10 cellular contexts compared by ENCODE assay signal in the genomic region with DNA sequence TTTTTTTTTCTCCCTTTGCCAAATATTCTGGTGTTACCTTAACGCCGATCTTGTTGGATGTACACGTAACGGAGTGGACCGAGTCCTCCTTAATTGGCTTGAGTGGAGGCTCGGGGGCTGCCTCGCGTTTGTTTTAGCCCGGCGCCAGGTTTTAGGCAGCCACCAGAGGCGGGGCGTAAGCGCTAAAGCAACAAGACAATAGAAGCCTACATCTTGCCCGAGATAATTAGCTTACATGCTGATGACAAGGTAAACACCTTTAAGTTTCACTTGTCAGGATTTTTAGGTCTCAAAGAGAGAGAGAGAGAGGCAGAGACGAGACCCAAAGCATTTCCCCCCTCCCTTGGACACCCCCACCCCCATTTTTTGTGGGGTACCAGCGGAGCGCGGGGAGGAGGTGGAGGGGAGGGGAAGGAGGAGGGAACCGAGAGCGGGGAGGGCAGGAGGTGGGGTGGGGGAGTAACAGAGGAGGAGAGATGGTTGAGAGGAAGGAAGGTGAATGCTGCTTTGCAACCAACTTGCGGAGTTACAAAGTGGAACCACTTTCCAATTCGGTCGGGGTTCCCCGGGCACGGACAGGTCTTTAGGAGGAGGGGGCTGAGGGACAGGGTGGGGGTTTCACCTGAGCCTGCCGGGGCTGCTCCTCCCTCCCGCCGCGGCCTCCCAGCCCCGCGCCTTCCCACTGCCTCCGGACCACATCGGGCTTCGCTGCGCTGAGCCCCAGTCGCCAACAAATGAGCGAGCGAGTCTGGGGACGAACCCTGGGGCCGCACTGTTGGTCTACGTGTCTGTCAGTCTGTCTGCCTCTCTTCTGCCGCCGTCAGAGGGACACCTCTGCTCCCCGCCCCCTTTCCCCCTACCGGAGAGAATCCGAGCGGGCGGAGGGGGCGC. TPM values are rescaled to one million over a fixed set of nuclear protein-coding genes. Genes with fewer than 3 reads are reported as not detected.
A peak's percentile ranks its signal among the peaks of the same experiment; 100 is the strongest.
DNase-seq lines count a peak whose midpoint lies in the region; ATAC-seq lines count a peak whose summit lies in the region.
"Had no signal": no experiment of that assay in that cellular context is flagged by ENCODE, and none has a peak within 500 bp of the region (broad histone marks: within the 10 kb centered on the region; RNA-seq: fewer than 3 reads in every experiment).

Gene NKX2-1 (minus strand): TSS at position 802 of the 891 bp plus-strand sequence. CDS start 103 bp downstream, at position 699.

- no peak within 1 kb of the TSS for H3K9ac ChIP-seq in Karpas-422 (ENCODE audit: low read length)

- peak within 1 kb of the TSS; percentile 58 for H3K27ac Mint-ChIP-seq in T-helper 1 cell treated with Interleukin-12 subunit alpha and Interleukin-12 subunit beta and Interleukin-4 antibody, amounts not matched to agents 30 μg/mL and 1 μg/mL, for 36 hours
- no peak within 1 kb of the TSS for H3K27ac Mint-ChIP-seq in stimulated activated effector memory CD8-positive, alpha-beta T cell treated with anti-CD3 and anti-CD28 coated beads, Interleukin-12 subunit alpha, Interleukin-12 subunit beta, amount 100 ng/mL, for 72 hours
- H3K27ac Mint-ChIP-seq: CD4-positive, CD25-positive, alpha-beta regulatory T cell had no signal

- peaks cover 16 to 31% of the 10 kb centered on the region in 2 donors for H3K4me1 ChIP-seq in esophagus (ENCODE audit: control insufficient read depth in 2 of 2, insufficient read depth in 2 of 2, low read length in 1 of 2)
- no peaks in the 10 kb centered on the region for H3K4me1 ChIP-seq in Karpas-422 (ENCODE audit: low read length)

- no peaks in the 10 kb centered on the region for H3K9me2 ChIP-seq in Karpas-422 (replicated peaks; ENCODE audit: insufficient read depth, low read length)

- no peak within 1 kb of the TSS for H3K4me3 Mint-ChIP-seq in T-helper 1 cell treated with Interleukin-12 subunit alpha and Interleukin-12 subunit beta and Interleukin-4 antibody, amounts not matched to agents 30 μg/mL and 1 μg/mL, for 36 hours
- H3K4me3 Mint-ChIP-seq in stimulated activated effector memory CD8-positive, alpha-beta T cell treated with anti-CD3 and anti-CD28 coated beads, Interleukin-12 subunit alpha, Interleukin-12 subunit beta, amount 100 ng/mL, for 72 hours: peak within 1 kb of the TSS; percentile 34

- peaks cover 6% of the 10 kb centered on the region for H3K4me1 Mint-ChIP-seq in T-helper 1 cell treated with Interleukin-12 subunit alpha and Interleukin-12 subunit beta and Interleukin-4 antibody, amounts not matched to agents 30 μg/mL and 1 μg/mL, for 36 hours (ENCODE audit: low read depth)
- peaks cover 10% of the 10 kb centered on the region for H3K4me1 Mint-ChIP-seq in stimulated activated effector memory CD8-positive, alpha-beta T cell treated with anti-CD3 and anti-CD28 coated beads, Interleukin-12 subunit alpha, Interleukin-12 subunit beta, amount 100 ng/mL, for 72 hours

- H3K27ac ChIP-seq in esophagus (ENCODE audit: low read depth in 2 of 2, low read length in 1 of 2) (no peak within 1 kb of the TSS), Karpas-422 (ENCODE audit: low read length) (no peak within 1 kb of the TSS)
- H3K27ac ChIP-seq: neutrophil had no signal

- 3% methylated on average over 44 to 49 of the region's 49 CpGs for WGBS in esophagus, 2 donors

- H3K27me3 ChIP-seq in esophagus (ENCODE audit: control insufficient read depth in 1 of 2, insufficient read depth in 2 of 2, low read length in 2 of 2) (peaks cover 7 to 67% of the 10 kb centered on the region in 2 donors), Karpas-422 (ENCODE audit: low read length) (no peaks in the 10 kb centered on the region)

- no peaks in the 10 kb centered on the region for H3K36me3 ChIP-seq in esophagus (ENCODE audit: control insufficient read depth in 2 of 2, insufficient read depth in 2 of 2, low read length in 1 of 2)
- H3K36me3 ChIP-seq in Karpas-422 (ENCODE audit: insufficient read depth, low read length): no peaks in the 10 kb centered on the region
- H3K36me3 ChIP-seq: neutrophil had no signal

- no peaks in the 10 kb centered on the region for H4K20me1 ChIP-seq in Karpas-422 (ENCODE audit: insufficient read depth, low read depth, low read length)

- no peak within 1 kb of the TSS for H3K4me2 ChIP-seq in Karpas-422 (ENCODE audit: low read depth, low read length, poor library complexity, severe bottlenecking)

- no peak within 1 kb of the TSS for H2AFZ ChIP-seq in Karpas-422 (ENCODE audit: low read length)

- H3K9me3 ChIP-seq in esophagus (ENCODE audit: control insufficient read depth in 2 of 2, insufficient read depth in 1 of 2, low read depth in 1 of 2, low read length in 1 of 2) (peaks cover 0 to 8% of the 10 kb centered on the region in 2 donors), Karpas-422 (ENCODE audit: low read length) (no peaks in the 10 kb centered on the region; the same call in 1 of the 2 replicates)
- H3K9me3 ChIP-seq: neutrophil had no signal

- peaks cover 75% of the 10 kb centered on the region for H3K27me3 Mint-ChIP-seq in T-helper 1 cell treated with Interleukin-12 subunit alpha and Interleukin-12 subunit beta and Interleukin-4 antibody, amounts not matched to agents 30 μg/mL and 1 μg/mL, for 36 hours (ENCODE audit: low read depth)

- DNase-seq in T-helper 1 cell: no peak
- peak; percentile 33 to 54 for DNase-seq in NCI-H446 (lab: John Stamatoyannopoulos, UW)
- DNase-seq in stimulated activated effector memory CD8-positive, alpha-beta T cell treated with anti-CD3 and anti-CD28 coated beads, Interleukin-12 subunit alpha, Interleukin-12 subunit beta, amount 100 ng/mL, for 72 hours (ENCODE audit: low spot score in 2 of 2): no peak
- no peak for DNase-seq in Karpas-422
- DNase-seq: CD4-positive, CD25-positive, alpha-beta regulatory T cell had no signal

- H3K36me3 Mint-ChIP-seq in T-helper 1 cell treated with Interleukin-12 subunit alpha and Interleukin-12 subunit beta and Interleukin-4 antibody, amounts not matched to agents 30 μg/mL and 1 μg/mL, for 36 hours (ENCODE audit: low read depth): peaks cover 8% of the 10 kb centered on the region
- H3K36me3 Mint-ChIP-seq in stimulated activated effector memory CD8-positive, alpha-beta T cell treated with anti-CD3 and anti-CD28 coated beads, Interleukin-12 subunit alpha, Interleukin-12 subunit beta, amount 100 ng/mL, for 72 hours: no peaks in the 10 kb centered on the region

- H3K4me3 ChIP-seq in esophagus (ENCODE audit: low read depth in 1 of 2, low read length in 2 of 2) (peak within 1 kb of the TSS; percentile 34 to 55), Karpas-422 (ENCODE audit: low read length) (no peak within 1 kb of the TSS)

- no peak for ATAC-seq in stimulated activated effector memory CD8-positive, alpha-beta T cell treated with anti-CD3 and anti-CD28 coated beads, Interleukin-12 subunit alpha, Interleukin-12 subunit beta, amount 100 ng/mL, for 72 hours
- ATAC-seq in HG03045 (IDR thresholded peaks at IDR 0.05; ENCODE audit: unreplicated experiment): no peak
- ATAC-seq in GM18867 (IDR thresholded peaks at IDR 0.05; ENCODE audit: unreplicated experiment): no peak

- H3K79me2 ChIP-seq in Karpas-422 (ENCODE audit: low read length): no peaks in the 10 kb centered on the region

- no peaks in the 10 kb centered on the region for H3K9me3 Mint-ChIP-seq in T-helper 1 cell treated with Interleukin-12 subunit alpha and Interleukin-12 subunit beta and Interleukin-4 antibody, amounts not matched to agents 30 μg/mL and 1 μg/mL, for 36 hours
- peaks cover 2% of the 10 kb centered on the region for H3K9me3 Mint-ChIP-seq in stimulated activated effector memory CD8-positive, alpha-beta T cell treated with anti-CD3 and anti-CD28 coated beads, Interleukin-12 subunit alpha, Interleukin-12 subunit beta, amount 100 ng/mL, for 72 hours

RNA-seq across cellular contexts. Expression of gene NKX2-1, which starts in this region (rescaled TPM):
- polyA plus RNA-seq in esophagus: under 1 TPM in 1 of 2 donors, not detected in 1; 0.04 TPM
- not detected in 2 replicates for total RNA-seq in Karpas-422 (2014; rRNA removed; shearing (Covaris generic); ENCODE audit: low replicate concordance)
- total RNA-seq: CD4-positive, CD25-positive, alpha-beta regulatory T cell had no signal
- polyA plus RNA-seq: CD4-positive, CD25-positive, alpha-beta regulatory T cell had no signal

Comparison
In these comparisons a context has a peak if more than half of its experiments do, and no peak if none do; other contexts are left out.
1. DNase-seq: peak in NCI-H446 (2 of 2); none in T-helper 1 cell (0 of 5), stimulated activated effector memory CD8-positive, alpha-beta T cell treated with anti-CD3 and anti-CD28 coated beads, Interleukin-12 subunit alpha, Interleukin-12 subunit beta, amount 100 ng/mL, for 72 hours (0 of 2) and Karpas-422 (single experiment).